In the genomic region with DNA sequence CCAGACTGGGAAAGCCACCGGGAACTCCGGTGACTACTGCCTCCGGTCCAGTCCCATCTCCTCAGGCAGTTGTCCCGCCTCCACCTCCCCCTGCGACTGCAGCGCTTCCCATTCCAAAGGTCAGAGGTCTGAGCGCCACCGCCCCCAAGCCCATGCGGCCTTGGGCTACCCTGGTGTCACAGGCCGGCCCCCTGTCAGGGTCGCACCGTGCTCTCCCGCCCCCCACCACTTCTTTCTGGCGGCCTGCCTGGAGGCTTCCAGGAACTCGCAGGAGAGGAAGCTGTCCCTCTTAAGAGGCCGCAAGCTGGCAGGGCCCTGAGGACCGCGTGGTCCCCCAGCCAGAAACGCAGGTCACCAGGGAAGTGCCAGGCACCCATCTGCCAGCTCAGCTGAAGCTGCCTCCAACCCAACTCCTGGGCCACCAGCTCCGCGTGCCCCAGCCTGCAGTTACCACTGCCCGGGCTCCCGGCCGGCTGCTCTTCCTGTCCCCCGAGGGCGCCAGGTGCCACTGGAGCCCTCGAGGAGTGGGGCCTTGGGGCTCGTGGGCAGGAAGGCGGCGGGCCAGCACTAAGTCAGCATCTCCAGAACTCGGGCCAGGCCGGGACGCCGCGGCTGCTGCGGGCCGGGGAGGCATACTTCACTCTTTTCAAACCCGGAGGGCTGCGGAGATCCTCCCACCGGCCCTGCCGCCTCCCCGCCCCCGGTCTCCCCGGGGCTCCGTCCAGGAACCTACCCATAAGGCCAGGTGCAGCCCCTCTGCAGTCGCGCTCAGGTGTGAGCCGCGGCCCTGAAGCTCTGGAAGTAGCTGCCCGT, we compare ENCODE assay signal across 7 cellular contexts.
DNase-seq lines count a peak whose midpoint lies in the region; ATAC-seq and TF ChIP-seq lines count a peak whose summit lies in the region.

No MANE protein-coding gene starts in this region.

- peaks cover 9% of the 10 kb centered on the region for H3K4me1 Mint-ChIP-seq in T-helper 2 cell treated with Interferon-gamma antibody and Interleukin-4, amounts not matched to agents 5 μg/mL and 100 μg/mL, for 36 hours (ENCODE audit: low read depth)

- peaks cover 28% of the 10 kb centered on the region for H3K36me3 Mint-ChIP-seq in T-helper 2 cell treated with Interferon-gamma antibody and Interleukin-4, amounts not matched to agents 5 μg/mL and 100 μg/mL, for 36 hours (ENCODE audit: low read depth)

- DNase-seq in GM12865 (ENCODE audit: low read depth): peak; percentile 59
- DNase-seq in T-helper 2 cell treated with Interferon-gamma antibody and Interleukin-4, amounts not matched to agents 5 μg/mL and 100 μg/mL, for 36 hours (ENCODE audit: low spot score): peak; percentile 31
- peak; percentile 29 for DNase-seq in choroid plexus epithelial cell (ENCODE audit: low read depth)
- peak; percentile 73 to 75 for DNase-seq in left colon
- DNase-seq in stimulated activated CD4-positive, alpha-beta T cell treated with anti-CD3 and anti-CD28 coated beads, Interleukin-4, amount 100 ng/mL, for 24 hours: peak; percentile 34

- peak overlapping the region; percentile 71 for H3K27ac Mint-ChIP-seq in T-helper 2 cell treated with Interferon-gamma antibody and Interleukin-4, amounts not matched to agents 5 μg/mL and 100 μg/mL, for 36 hours

- ATAC-seq in HG03442 (IDR thresholded peaks at IDR 0.05; ENCODE audit: unreplicated experiment) (peak; percentile 34), left colon (peak; percentile 72), HG02884 (IDR thresholded peaks at IDR 0.05; ENCODE audit: unreplicated experiment) (no peak)

- H3K9me3 Mint-ChIP-seq in T-helper 2 cell treated with Interferon-gamma antibody and Interleukin-4, amounts not matched to agents 5 μg/mL and 100 μg/mL, for 36 hours: no peaks in the 10 kb centered on the region

- TF ChIP-seq CTCF in GM12865 (IDR thresholded peaks at IDR 0.05; ENCODE audit: insufficient read depth, low read depth, low read length, missing control alignments): no peak
- no peak for TF ChIP-seq CTCF in choroid plexus epithelial cell (conservative IDR thresholded peaks at IDR 0.05; ENCODE audit: low read depth, low read length)

- peak overlapping the region; percentile 77 for H3K4me3 Mint-ChIP-seq in T-helper 2 cell treated with Interferon-gamma antibody and Interleukin-4, amounts not matched to agents 5 μg/mL and 100 μg/mL, for 36 hours

- H3K4me3 ChIP-seq in GM12865 (ENCODE audit: low read depth, low read length): peak overlapping the region; percentile 74
- H3K4me3 ChIP-seq in choroid plexus epithelial cell (ENCODE audit: low read depth, low read length): peak overlapping the region; percentile 62

- H3K27me3 Mint-ChIP-seq in T-helper 2 cell treated with Interferon-gamma antibody and Interleukin-4, amounts not matched to agents 5 μg/mL and 100 μg/mL, for 36 hours (ENCODE audit: low read depth): no peaks in the 10 kb centered on the region

- intact Hi-C loops in left colon (cut with DNase I, micrococcal nuclease): no loop called here
